1 cellular context compared by ENCODE assay signal in genomic region chr1:87093286-87093685, GRCh38.
A peak's percentile ranks its signal among the peaks of the same experiment; 100 is the strongest.
TF ChIP-seq lines count a peak whose summit lies in the region.

No MANE protein-coding gene starts in this region.

TF ChIP-seq in K562, 482 proteins besides CTCF, POLR2A, EP300 and RAD21 (continued from another document and continues in another):
- TF ChIP-seq HOMEZ (CRISPR knock-in tag; IDR thresholded peaks at IDR 0.05) (no peak), CREB5 (CRISPR knock-in tag; IDR thresholded peaks at IDR 0.05) (no peak), CREM (IDR thresholded peaks at IDR 0.05; ENCODE audit: low read depth) (no peak), ATF1 (CRISPR knock-in tag; IDR thresholded peaks at IDR 0.05) (no peak), ATF1 (tag; IDR thresholded peaks at IDR 0.05) (no peak), PTTG1 (tag; IDR thresholded peaks at IDR 0.05; ENCODE audit: low read depth) (no peak), FOSL1 (tag; conservative IDR thresholded peaks at IDR 0.05) (peak; percentile 83), DPF2 (IDR thresholded peaks at IDR 0.05) (0 out of 2 replicates have a peak, but pooled peaks have one; percentile 40), NR4A1 (CRISPR knock-in tag; IDR thresholded peaks at IDR 0.05) (no peak), NR4A1 (tag; IDR thresholded peaks at IDR 0.05) (no peak), NFE2L1 (tag; IDR thresholded peaks at IDR 0.05; ENCODE audit: borderline replicate concordance, low read depth) (no peak), ZNF639 (CRISPR knock-in tag; conservative IDR thresholded peaks at IDR 0.05 in 1 of 2, IDR thresholded peaks at IDR 0.05 in 1 of 2) (no peak), JUND (IDR thresholded peaks at IDR 0.05; ENCODE audit: borderline replicate concordance, low read depth, low read length) (peak; percentile 67; the same call in 1 of the 2 replicates), JUND (tag; IDR thresholded peaks at IDR 0.05; ENCODE audit: borderline replicate concordance, low read depth, low read length) (peak; percentile 71; the same call in 2 of the 3 replicates), ZNF780A (CRISPR knock-in tag; IDR thresholded peaks at IDR 0.05) (no peak), SETDB1 (IDR thresholded peaks at IDR 0.05; ENCODE audit: low read length) (no peak), TEAD1 (CRISPR knock-in tag; IDR thresholded peaks at IDR 0.05) (no peak), ATF3 (IDR thresholded peaks at IDR 0.05) (peak; percentile 42; the same call in 1 of the 2 replicates), ATF3 (CRISPR knock-in tag; conservative IDR thresholded peaks at IDR 0.05) (no peak), CREB3L1 (IDR thresholded peaks at IDR 0.05; ENCODE audit: borderline replicate concordance, low read depth) (no peak), ZBTB40 (IDR thresholded peaks at IDR 0.05) (no peak), ZBTB40 (CRISPR knock-in tag; IDR thresholded peaks at IDR 0.05) (no peak), CBFA2T2 (conservative IDR thresholded peaks at IDR 0.05) (no peak), MAFF (IDR thresholded peaks at IDR 0.05; ENCODE audit: low read length) (no peak), CCAR2 (IDR thresholded peaks at IDR 0.05; ENCODE audit: low read depth, low read length) (no peak), CBX2 (IDR thresholded peaks at IDR 0.05; ENCODE audit: insufficient read depth, low read length, poor library complexity, severe bottlenecking) (no peak), SMARCA4 (IDR thresholded peaks at IDR 0.05) (peak; percentile 55; the same call in 1 of the 2 replicates), TCF15 (CRISPR knock-in tag; IDR thresholded peaks at IDR 0.05) (no peak), LCOR (CRISPR knock-in tag; IDR thresholded peaks at IDR 0.05) (no peak), POLR2AphosphoS5 (IDR thresholded peaks at IDR 0.05; ENCODE audit: control insufficient read depth, insufficient read depth, low read depth, low read length) (no peak), ZNF174 (CRISPR knock-in tag; IDR thresholded peaks at IDR 0.05) (no peak), ETS2 (tag; IDR thresholded peaks at IDR 0.05; ENCODE audit: borderline replicate concordance, poor library complexity, severe bottlenecking) (no peak), PML (IDR thresholded peaks at IDR 0.05; ENCODE audit: low read length) (no peak), ZFP36 (IDR thresholded peaks at IDR 0.05; ENCODE audit: low read depth, low read length, partially characterized antibody) (no peak), NFIX (CRISPR knock-in tag; IDR thresholded peaks at IDR 0.05; ENCODE audit: low read depth) (no peak), NFATC3 (IDR thresholded peaks at IDR 0.05) (no peak), SPI1 (IDR thresholded peaks at IDR 0.05; ENCODE audit: borderline replicate concordance, low read depth, low read length) (peak; percentile 68; the same call in 1 of the 2 replicates), CHCHD3 (CRISPR knock-in tag; IDR thresholded peaks at IDR 0.05) (no peak), RBM39 (optimal IDR thresholded peaks at IDR 0.05; ENCODE audit: low read depth, low read length) (no peak), SMARCE1 (IDR thresholded peaks at IDR 0.05) (0 out of 2 replicates have a peak, but pooled peaks have one; percentile 34), ARID3B (CRISPR knock-in tag; IDR thresholded peaks at IDR 0.05; ENCODE audit: borderline replicate concordance) (no peak), KDM4B (IDR thresholded peaks at IDR 0.05; ENCODE audit: borderline replicate concordance in 2 of 2, low read depth in 1 of 2) (no peak), ZNF436 (CRISPR knock-in tag; IDR thresholded peaks at IDR 0.05) (no peak), ELK1 (CRISPR knock-in tag; IDR thresholded peaks at IDR 0.05) (no peak), ZSCAN29 (IDR thresholded peaks at IDR 0.05) (no peak), SMARCA5 (IDR thresholded peaks at IDR 0.05) (no peak)
